15 cellular contexts compared by ENCODE assay signal in genomic region chr7:93736970-93737369, GRCh38.
A peak's percentile ranks its signal among the peaks of the same experiment; 100 is the strongest.
DNase-seq lines count a peak whose midpoint lies in the region; TF ChIP-seq lines count a peak whose summit lies in the region.
"Had no signal": no experiment of that assay in that cellular context is flagged by ENCODE, and none has a peak within 500 bp of the region (broad histone marks: within the 10 kb centered on the region; RNA-seq: fewer than 3 reads in every experiment).

No MANE protein-coding gene starts in this region.

- H3K4me3 ChIP-seq in choroid plexus epithelial cell (ENCODE audit: low read depth, low read length) (no peak overlapping the region), uterus (no peak overlapping the region)

- H3K27ac ChIP-seq in uterus = no peak overlapping the region

- no peak for TF ChIP-seq CTCF in choroid plexus epithelial cell (conservative IDR thresholded peaks at IDR 0.05; ENCODE audit: low read depth, low read length)
- TF ChIP-seq CTCF in uterus (IDR thresholded peaks at IDR 0.05) = no peak

- TF ChIP-seq POLR2A in uterus (IDR thresholded peaks at IDR 0.05) (no peak), erythroblast (IDR thresholded peaks at IDR 0.05; ENCODE audit: low read length) (no peak)

- H3K4me1 ChIP-seq in uterus = no peaks in the 10 kb centered on the region
- H3K4me1 ChIP-seq: BE2C had no signal

- intact Hi-C loops in uterus (cut with DNase I; ENCODE audit: low total_unique reads) = no loop called here

- H3K27me3 ChIP-seq in uterus = no peaks in the 10 kb centered on the region
- H3K27me3 ChIP-seq: BE2C had no signal

- no peaks in the 10 kb centered on the region for H3K9me3 ChIP-seq in uterus
- H3K9me3 ChIP-seq: BE2C had no signal

- H3K36me3 ChIP-seq in uterus = no peaks in the 10 kb centered on the region
- H3K36me3 ChIP-seq: BE2C had no signal

- DNase-seq in DMS79 treated with DMSO at 0.1 percent for 48 hours (lab: John Stamatoyannopoulos, UW) (peak; percentile 93), NCI-H1092 treated with DMSO at 0.1 percent for 48 hours (lab: John Stamatoyannopoulos, UW) (peak; percentile 66), NCI-H2196 (lab: John Stamatoyannopoulos, UW; ENCODE audit: unreplicated experiment) (peak; percentile 35), choroid plexus epithelial cell (ENCODE audit: low read depth) (peak; percentile 4), uterus (no peak), erythroblast (lab: John Stamatoyannopoulos, UW) (no peak), NCI-H774 (lab: John Stamatoyannopoulos, UW) (no peak), kidney tubule cell (ENCODE audit: low spot score) (no peak)
- DNase-seq: BE2C; CD8-positive, alpha-beta T cell; H7; MM.1S; NCI-H1436; SHP77; T-helper 2 cell had no signal

Comparison
In these comparisons a context has a peak if more than half of its experiments do, and no peak if none do; other contexts are left out.
1. DNase-seq: peak in DMS79 treated with DMSO at 0.1 percent for 48 hours (single experiment), NCI-H1092 treated with DMSO at 0.1 percent for 48 hours (single experiment), NCI-H2196 (single experiment) and choroid plexus epithelial cell (single experiment); none in uterus (0 of 2), erythroblast (0 of 2), NCI-H774 (single experiment) and kidney tubule cell (single experiment).